Comparison of ENCODE assay signal across 1 cellular context in the genomic region with DNA sequence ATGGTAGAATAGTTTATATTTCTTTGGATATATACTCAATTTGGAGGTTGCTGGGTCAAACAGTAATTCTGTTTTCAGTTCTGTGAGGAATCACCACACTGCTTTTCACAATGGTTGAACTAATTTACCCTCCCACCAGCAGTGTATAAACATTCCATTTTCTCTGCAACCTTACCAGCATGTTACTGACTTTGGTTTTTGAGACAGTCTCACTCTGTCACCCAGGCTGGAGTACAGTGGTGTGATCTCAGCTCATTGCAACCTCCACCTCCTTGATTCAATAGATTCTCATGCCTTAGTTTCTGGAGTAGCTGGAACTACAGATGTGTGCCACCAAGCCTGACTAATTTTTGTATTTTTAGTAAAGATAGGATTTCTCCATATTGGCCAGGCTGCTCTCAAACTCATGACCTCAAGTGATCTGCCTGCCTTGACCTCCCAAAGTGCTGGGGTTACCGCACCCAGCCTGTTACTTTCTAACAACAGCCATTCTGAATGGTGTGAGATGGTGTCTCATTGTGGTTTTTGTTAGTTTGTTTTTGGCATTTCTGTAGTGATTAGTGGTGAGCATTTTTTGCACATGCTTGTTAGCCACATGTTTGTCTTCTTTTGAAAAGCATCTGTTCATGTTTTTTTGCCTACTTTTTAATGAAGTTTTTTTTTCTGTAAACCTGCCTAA.
TF ChIP-seq lines count a peak whose summit lies in the region.

No MANE protein-coding gene starts in this region.

TF ChIP-seq in IMR-90, 13 proteins besides CTCF, POLR2A, EP300 and RAD21:
- TF ChIP-seq, protein P1, sequence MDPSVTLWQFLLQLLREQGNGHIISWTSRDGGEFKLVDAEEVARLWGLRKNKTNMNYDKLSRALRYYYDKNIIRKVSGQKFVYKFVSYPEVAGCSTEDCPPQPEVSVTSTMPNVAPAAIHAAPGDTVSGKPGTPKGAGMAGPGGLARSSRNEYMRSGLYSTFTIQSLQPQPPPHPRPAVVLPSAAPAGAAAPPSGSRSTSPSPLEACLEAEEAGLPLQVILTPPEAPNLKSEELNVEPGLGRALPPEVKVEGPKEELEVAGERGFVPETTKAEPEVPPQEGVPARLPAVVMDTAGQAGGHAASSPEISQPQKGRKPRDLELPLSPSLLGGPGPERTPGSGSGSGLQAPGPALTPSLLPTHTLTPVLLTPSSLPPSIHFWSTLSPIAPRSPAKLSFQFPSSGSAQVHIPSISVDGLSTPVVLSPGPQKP (IDR thresholded peaks at IDR 0.05; ENCODE audit: borderline replicate concordance, low read depth, low read length): no peak
- TF ChIP-seq MAFK (IDR thresholded peaks at IDR 0.05; ENCODE audit: low read depth, low read length) (no peak), RCOR1 (IDR thresholded peaks at IDR 0.05; ENCODE audit: insufficient replicate concordance, low read length) (no peak), FOS (IDR thresholded peaks at IDR 0.05; ENCODE audit: low read depth, low read length) (no peak), RFX5 (IDR thresholded peaks at IDR 0.05; ENCODE audit: low read depth, low read length) (no peak)
- TF ChIP-seq, protein P2, sequence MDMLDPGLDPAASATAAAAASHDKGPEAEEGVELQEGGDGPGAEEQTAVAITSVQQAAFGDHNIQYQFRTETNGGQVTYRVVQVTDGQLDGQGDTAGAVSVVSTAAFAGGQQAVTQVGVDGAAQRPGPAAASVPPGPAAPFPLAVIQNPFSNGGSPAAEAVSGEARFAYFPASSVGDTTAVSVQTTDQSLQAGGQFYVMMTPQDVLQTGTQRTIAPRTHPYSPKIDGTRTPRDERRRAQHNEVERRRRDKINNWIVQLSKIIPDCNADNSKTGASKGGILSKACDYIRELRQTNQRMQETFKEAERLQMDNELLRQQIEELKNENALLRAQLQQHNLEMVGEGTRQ (IDR thresholded peaks at IDR 0.05; ENCODE audit: low read depth, low read length): no peak
